8 cellular contexts compared by ENCODE assay signal in genomic region chr22:35552186-35552842, GRCh38. TPM values are rescaled to one million over a fixed set of nuclear protein-coding genes. Genes with fewer than 3 reads are reported as not detected.
A peak's percentile ranks its signal among the peaks of the same experiment; 100 is the strongest.
DNase-seq lines count a peak whose midpoint lies in the region; ATAC-seq, FAIRE-seq and TF ChIP-seq lines count a peak whose summit lies in the region.

No MANE protein-coding gene starts in this region.

- H3K4me3 ChIP-seq in NT2/D1 (ENCODE audit: insufficient read length, low read depth), result peak overlapping the region; percentile 6
- H3K4me3 ChIP-seq in left lung, result no peak overlapping the region
- H3K4me3 ChIP-seq in kidney (ENCODE audit: low read length in 2 of 2), result no peak overlapping the region

- H3K27me3 ChIP-seq in NT2/D1 (ENCODE audit: insufficient read depth, insufficient read length) (no peaks in the 10 kb centered on the region), left lung (peaks cover 0 to 29% of the 10 kb centered on the region in 2 donors)

- H3K4me3 Mint-ChIP-seq in stimulated activated naive B cell treated with anti-CD40 and anti-IgM and Interleukin-4, amounts not matched to agents 10 μg/mL and 1 μg/mL and 100 μg/mL, for 72 hours, result no peak overlapping the region

- H3K9ac ChIP-seq in NT2/D1 (ENCODE audit: insufficient read length, low read depth) (no peak overlapping the region), kidney (ENCODE audit: low read length in 2 of 2) (no peak overlapping the region)

- no peak for FAIRE-seq in kidney (lab: Jason Lieb, UNC)

- H3K9me3 ChIP-seq in NT2/D1 (ENCODE audit: insufficient read depth, low read length) (no peaks in the 10 kb centered on the region), left lung (no peaks in the 10 kb centered on the region), kidney (ENCODE audit: control insufficient read depth in 1 of 2, low read length in 2 of 2) (no peaks in the 10 kb centered on the region)

- intact Hi-C loops in left lung (cut with DNase I), result no loop called here
- intact Hi-C loops in kidney (cut with DNase I), result no loop called here

- TF ChIP-seq CTCF in left lung (IDR thresholded peaks at IDR 0.05) (no peak), kidney (IDR thresholded peaks at IDR 0.05; ENCODE audit: borderline replicate concordance, extremely low read depth, insufficient read depth) (no peak)

- H3K36me3 Mint-ChIP-seq in stimulated activated naive B cell treated with anti-CD40 and anti-IgM and Interleukin-4, amounts not matched to agents 10 μg/mL and 1 μg/mL and 100 μg/mL, for 72 hours, result peaks cover 0 to 1% of the 10 kb centered on the region in 2 donors

- ATAC-seq in left lung (peak; percentile 37), GM21526 (IDR thresholded peaks at IDR 0.05; ENCODE audit: low FRiP score, unreplicated experiment) (no peak), HG02678 (IDR thresholded peaks at IDR 0.05; ENCODE audit: unreplicated experiment) (no peak)
- ATAC-seq in stimulated activated naive B cell treated with anti-CD40 and anti-IgM and Interleukin-4, amounts not matched to agents 10 μg/mL and 1 μg/mL and 100 μg/mL, for 72 hours (replicated peaks), result peak; percentile 78 to 83

- H3K9me3 Mint-ChIP-seq in stimulated activated naive B cell treated with anti-CD40 and anti-IgM and Interleukin-4, amounts not matched to agents 10 μg/mL and 1 μg/mL and 100 μg/mL, for 72 hours, result peaks cover 0 to 4% of the 10 kb centered on the region in 2 donors

- H3K27ac Mint-ChIP-seq in stimulated activated naive B cell treated with anti-CD40 and anti-IgM and Interleukin-4, amounts not matched to agents 10 μg/mL and 1 μg/mL and 100 μg/mL, for 72 hours, result no peak overlapping the region

- DNase-seq in ELF-1 (ENCODE audit: low read depth, low spot score) (peak; percentile 92), NT2/D1 (ENCODE audit: low read depth, low spot score) (peak; percentile 57), activated T-cell treated with anti-CD3 and anti-CD28 coated beads for 4 hours (peak; percentile 68), left lung (no peak), kidney (no peak)
- DNase-seq in stimulated activated naive B cell treated with anti-CD40 and anti-IgM and Interleukin-4, amounts not matched to agents 10 μg/mL and 1 μg/mL and 100 μg/mL, for 72 hours, result peak; percentile 48

- peaks cover 41 to 53% of the 10 kb centered on the region in 2 donors for H3K27me3 Mint-ChIP-seq in stimulated activated naive B cell treated with anti-CD40 and anti-IgM and Interleukin-4, amounts not matched to agents 10 μg/mL and 1 μg/mL and 100 μg/mL, for 72 hours

- H3K36me3 ChIP-seq in NT2/D1 (ENCODE audit: insufficient read depth, insufficient read length, low read length), result no peaks in the 10 kb centered on the region
- no peaks in the 10 kb centered on the region for H3K36me3 ChIP-seq in left lung
- no peaks in the 10 kb centered on the region for H3K36me3 ChIP-seq in kidney (ENCODE audit: control insufficient read depth in 1 of 2, insufficient read depth in 2 of 2, low read length in 2 of 2)

- H3K27ac ChIP-seq in left lung, result no peak overlapping the region
- H3K27ac ChIP-seq in kidney (ENCODE audit: low read depth in 2 of 2, low read length in 2 of 2), result no peak overlapping the region

- peaks cover 11 to 14% of the 10 kb centered on the region in 2 donors for H3K4me1 Mint-ChIP-seq in stimulated activated naive B cell treated with anti-CD40 and anti-IgM and Interleukin-4, amounts not matched to agents 10 μg/mL and 1 μg/mL and 100 μg/mL, for 72 hours

- peaks cover 21% of the 10 kb centered on the region for H3K4me1 ChIP-seq in NT2/D1 (ENCODE audit: insufficient read depth, insufficient read length)
- H3K4me1 ChIP-seq in left lung, result no peaks in the 10 kb centered on the region
- no peaks in the 10 kb centered on the region for H3K4me1 ChIP-seq in kidney (ENCODE audit: control insufficient read depth in 1 of 2, insufficient read depth in 1 of 2, low read depth in 1 of 2, low read length in 2 of 2)

RNA-seq across cellular contexts. Expression of gene RASD2, which starts 11.7 kb away (rescaled TPM):
- total RNA-seq in left lung (1 to 10 TPM; 1.2 to 1.3 TPM), kidney (3.4 TPM)
- polyA plus RNA-seq in kidney (ENCODE audit: insufficient read depth, low read depth, low replicate concordance), result 1.1 TPM

Comparison
In these comparisons a context has a peak if more than half of its experiments do, and no peak if none do; other contexts are left out.
1. DNase-seq: peak in ELF-1 (single experiment), NT2/D1 (single experiment), activated T-cell treated with anti-CD3 and anti-CD28 coated beads for 4 hours (single experiment) and stimulated activated naive B cell treated with anti-CD40 and anti-IgM and Interleukin-4, amounts not matched to agents 10 μg/mL and 1 μg/mL and 100 μg/mL, for 72 hours (single experiment); none in left lung (0 of 2) and kidney (single experiment).
2. ATAC-seq: peak in left lung (single experiment) and stimulated activated naive B cell treated with anti-CD40 and anti-IgM and Interleukin-4, amounts not matched to agents 10 μg/mL and 1 μg/mL and 100 μg/mL, for 72 hours (2 of 2); none in GM21526 (single experiment) and HG02678 (single experiment).